Comparison of ENCODE assay signal across 8 cellular contexts in genomic region chr1:78607334-78607927, GRCh38. TPM values are rescaled to one million over a fixed set of nuclear protein-coding genes. Genes with fewer than 3 reads are reported as not detected.
A peak's percentile ranks its signal among the peaks of the same experiment; 100 is the strongest.
DNase-seq lines count a peak whose midpoint lies in the region; ATAC-seq, FAIRE-seq and TF ChIP-seq lines count a peak whose summit lies in the region.

No MANE protein-coding gene starts in this region.

- H3K27ac ChIP-seq in aorta (ENCODE audit: low read depth in 1 of 2, low read length in 2 of 2) (no peak overlapping the region), substantia nigra (ENCODE audit: low read depth, low read length, poor library complexity, severe bottlenecking) (no peak overlapping the region)

- H3K27me3 ChIP-seq in BJ (ENCODE audit: control insufficient read depth, insufficient read depth, low read length) (no peaks in the 10 kb centered on the region), aorta (ENCODE audit: control insufficient read depth in 1 of 2, insufficient read depth in 2 of 2, low read length in 1 of 2) (no peaks in the 10 kb centered on the region)

- ATAC-seq in HG03432 (IDR thresholded peaks at IDR 0.05; ENCODE audit: unreplicated experiment) (peak; percentile 48), left colon (peak; percentile 56), HG03139 (IDR thresholded peaks at IDR 0.05; ENCODE audit: unreplicated experiment) (no peak), aorta (ENCODE audit: low FRiP score) (no peak)

- H3K36me3 ChIP-seq in BJ (ENCODE audit: control insufficient read depth, insufficient read depth, low read length) (no peaks in the 10 kb centered on the region), aorta (ENCODE audit: control insufficient read depth in 1 of 2, insufficient read depth in 2 of 2, low read length in 1 of 2) (no peaks in the 10 kb centered on the region)

- H3K9me3 ChIP-seq in aorta (ENCODE audit: control insufficient read depth, low read length) = no peaks in the 10 kb centered on the region

- H3K4me1 ChIP-seq in aorta (ENCODE audit: control insufficient read depth in 1 of 2, insufficient read depth in 2 of 2, low read length in 2 of 2) = no peaks in the 10 kb centered on the region

- no peak for DNase-seq in BJ (ENCODE audit: low read depth)
- DNase-seq in left colon = no peak
- no peak for DNase-seq in aorta
- DNase-seq in NCI-H774 (lab: John Stamatoyannopoulos, UW) = no peak
- no peak for DNase-seq in substantia nigra (lab: John Stamatoyannopoulos, UW)

- POLR2A ChIA-PET in BJ (lab: Charles Lee) = no interaction called here

- intact Hi-C loops in left colon (cut with DNase I, micrococcal nuclease) (loop anchor here in 1 of 2 donors (10.0 kb wide), 1 partner anchor 473 kb away; no protein-coding TSS in a partner anchor), aorta (cut with DNase I) (loop anchor here in 1 of 2 donors (5.0 kb wide), 2 partner anchors 460 to 475 kb away; no protein-coding TSS in a partner anchor)

- 84 to 86% methylated on average over 5 of the region's 5 CpGs for WGBS in aorta, 2 donors

- CTCF ChIA-PET in BJ (lab: Yijun Ruan, JAX) = interaction anchor here (0.5 to 6.0 kb wide), 30 partner anchors 9 to 746 kb away, joined by 3 to 104 read pairs (median 6); partner anchors contain the start of genes IFI44L and PTGFR

- peak; percentile 50 for TF ChIP-seq CTCF in BJ (IDR thresholded peaks at IDR 0.05; ENCODE audit: insufficient read depth, low read depth, low read length)

- H3K4me3 ChIP-seq in BJ (ENCODE audit: low read depth, low read length) (no peak overlapping the region), aorta (ENCODE audit: low read length in 2 of 2) (no peak overlapping the region)

- FAIRE-seq in TTC549 (lab: Jason Lieb, UNC) = peak; percentile 77

RNA-seq across cellular contexts. Expression of gene IFI44L, which starts 12.8 kb away (rescaled TPM):
- polyA plus RNA-seq in BJ (2011; rRNA removed) (0.28 and 1.1 TPM in 2 replicates), aorta (1 to 10 TPM; 2.9 to 4.8 TPM)
- polyA minus RNA-seq in BJ (2011; rRNA and poly(A)+ RNA removed) = 0.33 and 0.93 TPM in 2 replicates
- total RNA-seq in left colon (1 to 10 TPM; 1.6 to 3.0 TPM), aorta (10 to 100 TPM; 22.6 to 42.2 TPM)

RNA-seq across cellular contexts. Expression of gene IFI44, which starts 42.2 kb away (rescaled TPM):
- polyA plus RNA-seq in BJ (2011; rRNA removed) = 2.2 and 5.4 TPM in 2 replicates
- 1.7 and 2.2 TPM in 2 replicates for polyA minus RNA-seq in BJ (2011; rRNA and poly(A)+ RNA removed)
- 1 to 10 TPM; 3.9 to 6.0 TPM for total RNA-seq in left colon
- total RNA-seq in aorta = 10 to 100 TPM; 37.5 to 52.7 TPM
- 10 to 100 TPM; 12.4 to 15.8 TPM for polyA plus RNA-seq in aorta

Comparison
In these comparisons a context has a peak if more than half of its experiments do, and no peak if none do; other contexts are left out.
1. ATAC-seq: peak in HG03432 (single experiment) and left colon (single experiment); none in HG03139 (single experiment) and aorta (single experiment).
2. RNA of gene IFI44L, which starts 12.8 kb away (total RNA-seq): 22.6 to 42.2 TPM in aorta; 1.6 to 3.0 TPM in left colon; every median in the first group is over 4 times any median in the second.
3. RNA of gene IFI44, which starts 42.2 kb away (total RNA-seq): 37.5 to 52.7 TPM in aorta; 3.9 to 6.0 TPM in left colon; every median in the first group is over 4 times any median in the second.